ENCODE assay signal across 12 cellular contexts in genomic region chr21:44600118-44600978, GRCh38. TPM values are rescaled to one million over a fixed set of nuclear protein-coding genes. Genes with fewer than 3 reads are reported as not detected.
"Had no signal": no experiment of that assay in that cellular context is flagged by ENCODE, and none has a peak within 500 bp of the region (broad histone marks: within the 10 kb centered on the region; RNA-seq: fewer than 3 reads in every experiment).

TSS of gene KRTAP10-7 (plus strand) at chr21:44600597. CDS start at chr21:44600622, 25 bp downstream.

RNA-seq across cellular contexts. Expression of gene KRTAP10-7, which starts in this region (rescaled TPM):
- total RNA-seq: activated CD4-positive, alpha-beta T cell treated with anti-CD3 and anti-CD28 coated beads, Interleukin-2, amount 10 ng/mL, durations not matched to agents 24 days and 14 days; activated CD8-positive, alpha-beta memory T cell treated with anti-CD3 and anti-CD28 coated beads for 36 hours; activated CD8-positive, alpha-beta T cell treated with anti-CD3 and anti-CD28 coated beads for 36 hours; activated naive CD8-positive, alpha-beta T cell treated with anti-CD3 and anti-CD28 coated beads for 36 hours; activated T-cell treated with anti-CD3 and anti-CD28 coated beads, Interleukin-2, amount 50 U/mL, for 72 hours; activated T-helper 17 cell treated with anti-CD3 and anti-CD28 coated beads, Interleukin-2, amount 50 U/mL, for 72 hours; aorta; M059J; RPMI7951; SJCRH30; T-helper 1 cell treated with Interleukin-12 subunit alpha and Interleukin-12 subunit beta and Interleukin-4 antibody, amounts not matched to agents 30 ng/mL and 1 ng/mL, for 36 hours; T-helper 2 cell treated with Interferon-gamma antibody and Interleukin-4, amounts not matched to agents 100 ng/mL and 5 ng/mL, for 36 hours had no signal
- polyA plus RNA-seq: aorta had no signal
